Comparison of ENCODE assay signal across 27 cellular contexts in the genomic region with DNA sequence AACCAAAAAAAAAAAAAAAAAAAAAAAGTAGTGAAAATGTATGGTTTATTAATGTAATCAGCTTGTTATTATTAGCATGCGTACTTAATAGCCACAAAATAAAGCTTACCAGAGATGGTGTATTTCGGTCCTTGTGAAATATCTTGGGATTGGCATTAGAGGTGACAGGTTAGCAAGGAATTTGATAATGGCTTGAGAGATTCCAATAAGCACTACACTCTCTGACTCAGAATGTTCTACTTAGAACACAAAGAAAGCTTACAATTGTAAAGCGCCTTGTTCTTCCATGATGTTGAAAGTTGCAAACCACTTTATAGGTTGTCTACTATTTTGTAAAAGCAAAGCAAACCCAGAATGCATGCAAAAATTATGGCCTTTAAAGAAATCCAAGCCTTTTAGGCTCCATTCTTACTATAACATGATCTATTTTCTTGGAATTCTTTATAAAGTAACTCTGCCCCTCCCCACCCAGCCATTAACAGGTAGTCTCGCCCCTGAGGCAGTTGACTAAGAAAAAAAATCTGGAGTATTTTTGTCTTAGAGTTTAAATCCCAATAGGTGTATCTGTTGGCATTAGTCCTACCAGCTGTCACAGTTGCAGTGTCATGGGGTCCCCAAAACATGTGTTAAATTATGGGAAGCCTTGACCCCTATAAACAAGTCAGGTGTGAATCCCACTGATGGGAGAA.
DNase-seq lines count a peak whose midpoint lies in the region; ATAC-seq, FAIRE-seq and TF ChIP-seq lines count a peak whose summit lies in the region.
"Had no signal": no experiment of that assay in that cellular context is flagged by ENCODE, and none has a peak within 500 bp of the region (broad histone marks: within the 10 kb centered on the region; RNA-seq: fewer than 3 reads in every experiment).

No MANE protein-coding gene starts in this region.

- no peak overlapping the region for H3K4me3 Mint-ChIP-seq in astrocyte (ENCODE audit: unreplicated experiment)
- no peak overlapping the region for H3K4me3 Mint-ChIP-seq in stimulated activated effector memory CD8-positive, alpha-beta T cell treated with anti-CD3 and anti-CD28 coated beads, Interleukin-12 subunit alpha, Interleukin-12 subunit beta, amount 100 ng/mL, for 72 hours
- H3K4me3 Mint-ChIP-seq: central memory CD8-positive, alpha-beta T cell; natural killer cell treated with Interleukin-12 subunit alpha and Interleukin-12 subunit beta and Interleukin-15 and Interleukin-18, amount 100 ng/mL, for 72 hours had no signal

- H4K20me1 ChIP-seq in astrocyte (ENCODE audit: insufficient read depth, low read length) (no peaks in the 10 kb centered on the region), keratinocyte (ENCODE audit: control insufficient read depth, extremely low read depth, insufficient read depth, low read length) (no peaks in the 10 kb centered on the region)

- H3K36me3 ChIP-seq in astrocyte (ENCODE audit: insufficient read depth, low read length): no peaks in the 10 kb centered on the region
- H3K36me3 ChIP-seq in keratinocyte (ENCODE audit: control insufficient read depth in 2 of 2, extremely low read depth in 1 of 2, insufficient read depth in 2 of 2, low read length in 2 of 2): peaks cover 6 to 9% of the 10 kb centered on the region in 2 experiments
- H3K36me3 ChIP-seq in stomach: peaks cover 0 to 28% (median 11%) of the 10 kb centered on the region in 4 donors

- TF ChIP-seq POLR2A in stomach (IDR thresholded peaks at IDR 0.05): no peak

- H2AFZ ChIP-seq in astrocyte (ENCODE audit: low read depth, low read length) (no peak overlapping the region), keratinocyte (ENCODE audit: control insufficient read depth, low read length) (no peak overlapping the region)

- H3K79me2 ChIP-seq in astrocyte (ENCODE audit: insufficient read depth, low read length) (no peaks in the 10 kb centered on the region), keratinocyte (ENCODE audit: control insufficient read depth, insufficient read depth, low read length) (no peaks in the 10 kb centered on the region)

- H3K4me1 ChIP-seq in astrocyte (ENCODE audit: insufficient read depth, low read length): peaks cover 12% of the 10 kb centered on the region
- peaks cover 18% of the 10 kb centered on the region for H3K4me1 ChIP-seq in keratinocyte (ENCODE audit: control insufficient read depth, extremely low read depth, insufficient read depth, low read length)
- peaks cover 18 to 30% (median 22%) of the 10 kb centered on the region in 4 donors for H3K4me1 ChIP-seq in stomach

- H3K9me3 ChIP-seq in astrocyte (ENCODE audit: insufficient read depth, low read depth, low read length) (no peaks in the 10 kb centered on the region), keratinocyte (ENCODE audit: control insufficient read depth, low read depth, low read length) (no peaks in the 10 kb centered on the region), stomach (no peaks in the 10 kb centered on the region)
- H3K9me3 ChIP-seq: spleen, upper lobe of left lung had no signal

- H3K9ac ChIP-seq in astrocyte (ENCODE audit: low read length) (no peak overlapping the region), keratinocyte (ENCODE audit: control insufficient read depth, extremely low read depth, insufficient read depth, low read length) (no peak overlapping the region)

- DNase-seq in M059J (ENCODE audit: low read depth): peak; percentile 43
- DNase-seq in astrocyte (ENCODE audit: low read depth): peak; percentile 67
- peak; percentile 54 for DNase-seq in keratinocyte (ENCODE audit: low read depth, low spot score)
- DNase-seq in stimulated activated effector memory CD8-positive, alpha-beta T cell treated with anti-CD3 and anti-CD28 coated beads, Interleukin-12 subunit alpha, Interleukin-12 subunit beta, amount 100 ng/mL, for 72 hours (ENCODE audit: low spot score in 2 of 2): no peak
- DNase-seq in NCI-H146 treated with DMSO at 0.1 percent for 48 hours (lab: John Stamatoyannopoulos, UW; ENCODE audit: unreplicated experiment): no peak
- no peak for DNase-seq in stomach
- DNase-seq: activated CD4-positive, alpha-beta T cell treated with anti-CD3 and anti-CD28 coated beads for 4 hours; activated T-cell treated with anti-CD3 and anti-CD28 coated beads for 4 hours; anterior cingulate cortex; dermis blood vessel endothelial cell; DND-41; MM.1S; NCI-H1417; NCI-H2081; NCI-H2227 treated with DMSO at 0.1 percent for 48 hours; NCI-H748 treated with DMSO at 0.1 percent for 48 hours; retina; spleen; T-helper 2 cell; upper lobe of left lung had no signal

- ATAC-seq in stimulated activated effector memory CD8-positive, alpha-beta T cell treated with anti-CD3 and anti-CD28 coated beads, Interleukin-12 subunit alpha, Interleukin-12 subunit beta, amount 100 ng/mL, for 72 hours: no peak
- ATAC-seq in GM21717 (IDR thresholded peaks at IDR 0.05; ENCODE audit: unreplicated experiment): no peak
- ATAC-seq: activated naive CD4-positive, alpha-beta T cell treated with anti-CD3 and anti-CD28 coated beads, Interleukin-2, amount 50 U/mL, for 72 hours; natural killer cell treated with Interleukin-12 subunit alpha and Interleukin-12 subunit beta and Interleukin-15 and Interleukin-18, amount 100 ng/mL, for 72 hours had no signal

- H3K27me3 Mint-ChIP-seq in astrocyte (ENCODE audit: low read depth, unreplicated experiment): peaks cover 3% of the 10 kb centered on the region
- H3K27me3 Mint-ChIP-seq: central memory CD8-positive, alpha-beta T cell; natural killer cell treated with Interleukin-12 subunit alpha and Interleukin-12 subunit beta and Interleukin-15 and Interleukin-18, amount 100 ng/mL, for 72 hours had no signal

- FAIRE-seq in astrocyte (lab: Jason Lieb, UNC): no peak
- no peak for FAIRE-seq in keratinocyte (lab: Jason Lieb, UNC)
- FAIRE-seq: endometrium, islet of Langerhans had no signal

- H3K27ac Mint-ChIP-seq in astrocyte (ENCODE audit: unreplicated experiment): no peak overlapping the region
- H3K27ac Mint-ChIP-seq in stimulated activated effector memory CD8-positive, alpha-beta T cell treated with anti-CD3 and anti-CD28 coated beads, Interleukin-12 subunit alpha, Interleukin-12 subunit beta, amount 100 ng/mL, for 72 hours: no peak overlapping the region
- H3K27ac Mint-ChIP-seq: activated naive CD4-positive, alpha-beta T cell treated with anti-CD3 and anti-CD28 coated beads, Interleukin-2, amount 50 U/mL, for 72 hours had no signal

- H3K4me1 Mint-ChIP-seq in astrocyte (ENCODE audit: low read depth, unreplicated experiment): peaks cover 4% of the 10 kb centered on the region
- H3K4me1 Mint-ChIP-seq in stimulated activated effector memory CD8-positive, alpha-beta T cell treated with anti-CD3 and anti-CD28 coated beads, Interleukin-12 subunit alpha, Interleukin-12 subunit beta, amount 100 ng/mL, for 72 hours: no peaks in the 10 kb centered on the region

- H3K27ac ChIP-seq in astrocyte (ENCODE audit: low read depth, low read length) (no peak overlapping the region), keratinocyte (ENCODE audit: control insufficient read depth, insufficient read depth, low read length) (peak overlapping the region; percentile 15), stomach (no peak overlapping the region)
- H3K27ac ChIP-seq: C4-2B, spleen, upper lobe of left lung had no signal

- dilution Hi-C loops in keratinocyte (cut with MboI; ENCODE audit: extremely low pct_ligation_motif_present, low sequenced_read_pairs): no loop called here

- H3K9me1 ChIP-seq in keratinocyte (ENCODE audit: control insufficient read depth, extremely low read depth, insufficient read depth, low read length): no peaks in the 10 kb centered on the region

- TF ChIP-seq CTCF in astrocyte (IDR thresholded peaks at IDR 0.05; ENCODE audit: insufficient read depth, low read depth, low read length): no peak
- TF ChIP-seq CTCF in keratinocyte (optimal IDR thresholded peaks at IDR 0.05 in 1 of 3, IDR thresholded peaks at IDR 0.05 in 1 of 3, conservative IDR thresholded peaks at IDR 0.05 in 1 of 3; ENCODE audit: extremely low read depth in 1 of 3, insufficient read depth in 2 of 3, low read length in 3 of 3): no peak
- TF ChIP-seq CTCF in stomach (IDR thresholded peaks at IDR 0.05): no peak

- H3K27me3 ChIP-seq in astrocyte (ENCODE audit: insufficient read depth, low read length) (no peaks in the 10 kb centered on the region), keratinocyte (ENCODE audit: control insufficient read depth, extremely low read depth, insufficient read depth, low read length) (no peaks in the 10 kb centered on the region), stomach (no peaks in the 10 kb centered on the region)
- H3K27me3 ChIP-seq: spleen, upper lobe of left lung had no signal

- WGBS in stomach, 5 donors: 89 to 97% (median 95%) methylated on average over 4 of the region's 4 CpGs

- H3K4me2 ChIP-seq in astrocyte (ENCODE audit: low read length) (no peak overlapping the region), keratinocyte (ENCODE audit: control insufficient read depth, extremely low read depth, insufficient read depth, low read depth, low read length) (peak overlapping the region; percentile 42)

- H3K9me3 Mint-ChIP-seq in astrocyte (ENCODE audit: unreplicated experiment): no peaks in the 10 kb centered on the region
- H3K9me3 Mint-ChIP-seq in stimulated activated effector memory CD8-positive, alpha-beta T cell treated with anti-CD3 and anti-CD28 coated beads, Interleukin-12 subunit alpha, Interleukin-12 subunit beta, amount 100 ng/mL, for 72 hours: no peaks in the 10 kb centered on the region
- H3K9me3 Mint-ChIP-seq: activated naive CD4-positive, alpha-beta T cell treated with anti-CD3 and anti-CD28 coated beads, Interleukin-2, amount 50 U/mL, for 72 hours; central memory CD8-positive, alpha-beta T cell; natural killer cell treated with Interleukin-12 subunit alpha and Interleukin-12 subunit beta and Interleukin-15 and Interleukin-18, amount 100 ng/mL, for 72 hours had no signal

- H3K4me3 ChIP-seq in astrocyte (ENCODE audit: insufficient read depth, low read depth, low read length) (no peak overlapping the region), keratinocyte (ENCODE audit: control insufficient read depth in 2 of 3, extremely low read depth in 1 of 3, insufficient read depth in 2 of 3, low read depth in 1 of 3, low read length in 3 of 3) (no peak overlapping the region), stomach (no peak overlapping the region)
- H3K4me3 ChIP-seq: spleen, upper lobe of left lung had no signal

- TF ChIP-seq EP300 in stomach (IDR thresholded peaks at IDR 0.05): no peak

- H3K36me3 Mint-ChIP-seq in astrocyte (ENCODE audit: low read depth, unreplicated experiment): peaks cover 27% of the 10 kb centered on the region
- H3K36me3 Mint-ChIP-seq in stimulated activated effector memory CD8-positive, alpha-beta T cell treated with anti-CD3 and anti-CD28 coated beads, Interleukin-12 subunit alpha, Interleukin-12 subunit beta, amount 100 ng/mL, for 72 hours: peaks cover 6% of the 10 kb centered on the region

- intact Hi-C loops in stomach (cut with DNase I; ENCODE audit: low total_unique reads): no loop called here

Comparison
In these comparisons a context has a peak if more than half of its experiments do, and no peak if none do; other contexts are left out.
1. DNase-seq: peak in M059J (single experiment), astrocyte (single experiment) and keratinocyte (single experiment); none in stimulated activated effector memory CD8-positive, alpha-beta T cell treated with anti-CD3 and anti-CD28 coated beads, Interleukin-12 subunit alpha, Interleukin-12 subunit beta, amount 100 ng/mL, for 72 hours (0 of 2), NCI-H146 treated with DMSO at 0.1 percent for 48 hours (single experiment) and stomach (single experiment).